In genomic region chrX:145843196-145843595, GRCh38 we compare ENCODE assay signal across 23 cellular contexts. TPM values are rescaled to one million over a fixed set of nuclear protein-coding genes. Genes with fewer than 3 reads are reported as not detected.
DNase-seq lines count a peak whose midpoint lies in the region; ATAC-seq, FAIRE-seq and TF ChIP-seq lines count a peak whose summit lies in the region.
"Had no signal": no experiment of that assay in that cellular context is flagged by ENCODE, and none has a peak within 500 bp of the region (broad histone marks: within the 10 kb centered on the region; RNA-seq: fewer than 3 reads in every experiment).

No MANE protein-coding gene starts in this region.

- peak overlapping the region in 4 of 5 experiments; percentile 31 to 84 (median 66) for H3K27ac Mint-ChIP-seq in brain
- H3K27ac Mint-ChIP-seq in stimulated activated effector memory CD8-positive, alpha-beta T cell treated with anti-CD3 and anti-CD28 coated beads, Interleukin-12 subunit alpha, Interleukin-12 subunit beta, amount 100 ng/mL, for 72 hours: no peak overlapping the region
- H3K27ac Mint-ChIP-seq: activated CD4-positive, alpha-beta T cell treated with anti-CD3 and anti-CD28 coated beads, Interleukin-2, amount 10 ng/mL, durations not matched to agents 7 days and 5 days; activated naive CD8-positive, alpha-beta T cell; activated T-helper 17 cell treated with anti-CD3 and anti-CD28 coated beads, Interleukin-2, amount 50 U/mL, for 72 hours had no signal

- H3K36me3 Mint-ChIP-seq in brain: no peaks in the 10 kb centered on the region
- no peaks in the 10 kb centered on the region for H3K36me3 Mint-ChIP-seq in stimulated activated effector memory CD8-positive, alpha-beta T cell treated with anti-CD3 and anti-CD28 coated beads, Interleukin-12 subunit alpha, Interleukin-12 subunit beta, amount 100 ng/mL, for 72 hours
- H3K36me3 Mint-ChIP-seq: activated naive CD8-positive, alpha-beta T cell had no signal

- TF ChIP-seq CTCF in brain (conservative IDR thresholded peaks at IDR 0.05) (no peak), omental fat pad (IDR thresholded peaks at IDR 0.05) (no peak)

- H3K4me3 Mint-ChIP-seq in brain: peak overlapping the region in 3 of 5 experiments; percentile 25 to 34 (median 33)
- H3K4me3 Mint-ChIP-seq in stimulated activated effector memory CD8-positive, alpha-beta T cell treated with anti-CD3 and anti-CD28 coated beads, Interleukin-12 subunit alpha, Interleukin-12 subunit beta, amount 100 ng/mL, for 72 hours: no peak overlapping the region
- H3K4me3 Mint-ChIP-seq: activated CD4-positive, alpha-beta T cell treated with anti-CD3 and anti-CD28 coated beads, Interleukin-2, amount 10 ng/mL, durations not matched to agents 7 days and 5 days; activated naive CD8-positive, alpha-beta T cell; activated T-helper 17 cell treated with anti-CD3 and anti-CD28 coated beads, Interleukin-2, amount 50 U/mL, for 72 hours had no signal

- H3K27me3 Mint-ChIP-seq in brain: no peaks in the 10 kb centered on the region
- H3K27me3 Mint-ChIP-seq: activated CD4-positive, alpha-beta T cell treated with anti-CD3 and anti-CD28 coated beads, Interleukin-2, amount 10 ng/mL, durations not matched to agents 7 days and 5 days; activated naive CD8-positive, alpha-beta T cell; activated T-helper 17 cell treated with anti-CD3 and anti-CD28 coated beads, Interleukin-2, amount 50 U/mL, for 72 hours had no signal

- peak; percentile 41 for ATAC-seq in omental fat pad (ENCODE audit: low FRiP score)
- ATAC-seq in stimulated activated effector memory CD8-positive, alpha-beta T cell treated with anti-CD3 and anti-CD28 coated beads, Interleukin-12 subunit alpha, Interleukin-12 subunit beta, amount 100 ng/mL, for 72 hours: no peak
- ATAC-seq: activated T-helper 17 cell treated with anti-CD3 and anti-CD28 coated beads, Interleukin-2, amount 50 U/mL, for 72 hours; left lobe of liver had no signal

- DNase-seq in ELF-1 (ENCODE audit: low read depth, low spot score): peak; percentile 21
- DNase-seq in hippocampal formation (lab: John Stamatoyannopoulos, UW): peak; percentile 37 to 38
- DNase-seq in omental fat pad (ENCODE audit: low spot score): no peak
- no peak for DNase-seq in stimulated activated effector memory CD8-positive, alpha-beta T cell treated with anti-CD3 and anti-CD28 coated beads, Interleukin-12 subunit alpha, Interleukin-12 subunit beta, amount 100 ng/mL, for 72 hours (ENCODE audit: low spot score in 2 of 2)
- no peak for DNase-seq in AG08396 (ENCODE audit: low spot score)
- no peak for DNase-seq in activated CD4-positive, alpha-beta T cell treated with anti-CD3 and anti-CD28 coated beads, Interleukin-2, amount 50 U/mL, for 4 hours
- DNase-seq in GM12892 (ENCODE audit: insufficient read length): no peak
- DNase-seq: ACHN; activated CD4-positive, alpha-beta T cell treated with anti-CD3 and anti-CD28 coated beads, Interleukin-2, amount 10 ng/mL, durations not matched to agents 7 days and 5 days; activated CD8-positive, alpha-beta memory T cell treated with anti-CD3 and anti-CD28 coated beads, Interleukin-2, amount 50 U/mL, for 4 hours; GM23248; IMR-90; NCI-H1092 treated with DMSO at 0.1 percent for 48 hours; NCI-H2081; NCI-H510A; SK-N-SH; T-helper 2 cell had no signal

- TF ChIP-seq POLR2A in GM12892 (IDR thresholded peaks at IDR 0.05; ENCODE audit: low read depth, low read length): no peak

- peaks cover 37% of the 10 kb centered on the region for H3K4me1 Mint-ChIP-seq in brain
- no peaks in the 10 kb centered on the region for H3K4me1 Mint-ChIP-seq in stimulated activated effector memory CD8-positive, alpha-beta T cell treated with anti-CD3 and anti-CD28 coated beads, Interleukin-12 subunit alpha, Interleukin-12 subunit beta, amount 100 ng/mL, for 72 hours
- H3K4me1 Mint-ChIP-seq: activated CD4-positive, alpha-beta T cell treated with anti-CD3 and anti-CD28 coated beads, Interleukin-2, amount 10 ng/mL, durations not matched to agents 7 days and 5 days; activated T-helper 17 cell treated with anti-CD3 and anti-CD28 coated beads, Interleukin-2, amount 50 U/mL, for 72 hours had no signal

- peaks cover 0 to 5% (median 0%) of the 10 kb centered on the region in 5 experiments for H3K9me3 Mint-ChIP-seq in brain
- peaks cover 6% of the 10 kb centered on the region for H3K9me3 Mint-ChIP-seq in stimulated activated effector memory CD8-positive, alpha-beta T cell treated with anti-CD3 and anti-CD28 coated beads, Interleukin-12 subunit alpha, Interleukin-12 subunit beta, amount 100 ng/mL, for 72 hours
- H3K9me3 Mint-ChIP-seq: activated CD4-positive, alpha-beta T cell treated with anti-CD3 and anti-CD28 coated beads, Interleukin-2, amount 10 ng/mL, durations not matched to agents 7 days and 5 days had no signal

- FAIRE-seq in GM12892 (lab: Jason Lieb, UNC): no peak
- FAIRE-seq: RCC 7860 had no signal

RNA-seq across cellular contexts. Expression of gene SLITRK2, which starts 25.6 kb away (rescaled TPM):
- 2.2 TPM for polyA plus RNA-seq in brain (ENCODE audit: insufficient read depth, low read depth, low replicate concordance)
- total RNA-seq in omental fat pad: 1 to 10 TPM in 1 of 4 donors, under 1 TPM in 2, not detected in 1; 0.31 to 2.1 (median 0.48) TPM
- not detected for polyA plus RNA-seq in GM12892 (2012; ENCODE audit: missing spikeins)
- total RNA-seq: activated CD4-positive, alpha-beta T cell treated with anti-CD3 and anti-CD28 coated beads, Interleukin-2, amount 10 ng/mL, durations not matched to agents 7 days and 5 days; activated T-helper 17 cell treated with anti-CD3 and anti-CD28 coated beads, Interleukin-2, amount 50 U/mL, for 72 hours; glomerular endothelial cell; GM23248; IMR-90 had no signal
- polyA plus RNA-seq: GM23248, IMR-90, SK-N-SH had no signal

Comparison
In these comparisons a context has a peak if more than half of its experiments do, and no peak if none do; other contexts are left out.
1. DNase-seq: peak in ELF-1 (single experiment) and hippocampal formation (2 of 2); none in omental fat pad (single experiment), stimulated activated effector memory CD8-positive, alpha-beta T cell treated with anti-CD3 and anti-CD28 coated beads, Interleukin-12 subunit alpha, Interleukin-12 subunit beta, amount 100 ng/mL, for 72 hours (0 of 2), AG08396 (single experiment), activated CD4-positive, alpha-beta T cell treated with anti-CD3 and anti-CD28 coated beads, Interleukin-2, amount 50 U/mL, for 4 hours (0 of 2) and GM12892 (single experiment).